In the genomic region with DNA sequence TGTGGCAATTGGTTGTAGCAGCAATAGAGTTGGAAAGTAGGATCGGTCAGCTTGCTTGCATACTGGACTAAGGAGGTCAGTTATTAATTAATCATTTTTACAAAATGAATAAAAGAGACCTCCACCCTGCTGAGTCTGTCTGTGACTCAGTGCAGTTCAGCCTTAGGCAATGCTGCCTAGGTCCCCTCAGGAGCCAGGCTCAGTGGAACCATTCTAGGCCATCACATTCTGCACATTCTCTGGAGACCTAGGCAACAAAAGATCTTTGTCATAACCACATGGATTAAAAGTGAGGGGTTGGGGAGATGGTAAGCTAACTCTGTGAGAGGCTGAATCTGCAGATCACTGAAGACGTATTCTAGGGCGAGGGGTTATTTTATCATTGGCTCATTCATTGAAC, we compare ENCODE assay signal across 1 cellular context.
TF ChIP-seq lines count a peak whose summit lies in the region.

No MANE protein-coding gene starts in this region.

TF ChIP-seq in GM23338, 12 proteins besides CTCF, POLR2A, EP300 and RAD21 (continued from another document):
- TF ChIP-seq, protein P1, sequence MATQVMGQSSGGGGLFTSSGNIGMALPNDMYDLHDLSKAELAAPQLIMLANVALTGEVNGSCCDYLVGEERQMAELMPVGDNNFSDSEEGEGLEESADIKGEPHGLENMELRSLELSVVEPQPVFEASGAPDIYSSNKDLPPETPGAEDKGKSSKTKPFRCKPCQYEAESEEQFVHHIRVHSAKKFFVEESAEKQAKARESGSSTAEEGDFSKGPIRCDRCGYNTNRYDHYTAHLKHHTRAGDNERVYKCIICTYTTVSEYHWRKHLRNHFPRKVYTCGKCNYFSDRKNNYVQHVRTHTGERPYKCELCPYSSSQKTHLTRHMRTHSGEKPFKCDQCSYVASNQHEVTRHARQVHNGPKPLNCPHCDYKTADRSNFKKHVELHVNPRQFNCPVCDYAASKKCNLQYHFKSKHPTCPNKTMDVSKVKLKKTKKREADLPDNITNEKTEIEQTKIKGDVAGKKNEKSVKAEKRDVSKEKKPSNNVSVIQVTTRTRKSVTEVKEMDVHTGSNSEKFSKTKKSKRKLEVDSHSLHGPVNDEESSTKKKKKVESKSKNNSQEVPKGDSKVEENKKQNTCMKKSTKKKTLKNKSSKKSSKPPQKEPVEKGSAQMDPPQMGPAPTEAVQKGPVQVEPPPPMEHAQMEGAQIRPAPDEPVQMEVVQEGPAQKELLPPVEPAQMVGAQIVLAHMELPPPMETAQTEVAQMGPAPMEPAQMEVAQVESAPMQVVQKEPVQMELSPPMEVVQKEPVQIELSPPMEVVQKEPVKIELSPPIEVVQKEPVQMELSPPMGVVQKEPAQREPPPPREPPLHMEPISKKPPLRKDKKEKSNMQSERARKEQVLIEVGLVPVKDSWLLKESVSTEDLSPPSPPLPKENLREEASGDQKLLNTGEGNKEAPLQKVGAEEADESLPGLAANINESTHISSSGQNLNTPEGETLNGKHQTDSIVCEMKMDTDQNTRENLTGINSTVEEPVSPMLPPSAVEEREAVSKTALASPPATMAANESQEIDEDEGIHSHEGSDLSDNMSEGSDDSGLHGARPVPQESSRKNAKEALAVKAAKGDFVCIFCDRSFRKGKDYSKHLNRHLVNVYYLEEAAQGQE (IDR thresholded peaks at IDR 0.05; ENCODE audit: unreplicated experiment), result no peak
- no peak for TF ChIP-seq ZNF331 (CRISPR knock-in tag; IDR thresholded peaks at IDR 0.05; ENCODE audit: low read depth)
- TF ChIP-seq CREB1 (CRISPR knock-in tag; IDR thresholded peaks at IDR 0.05; ENCODE audit: low read depth), result no peak
- no peak for TF ChIP-seq EZH2 (IDR thresholded peaks at IDR 0.05; ENCODE audit: low read depth, unreplicated experiment)
